Comparison of ENCODE assay signal across 9 cellular contexts in genomic region chr1:170967042-170967910, GRCh38. TPM values are rescaled to one million over a fixed set of nuclear protein-coding genes. Genes with fewer than 3 reads are reported as not detected.
DNase-seq lines count a peak whose midpoint lies in the region; ATAC-seq and TF ChIP-seq lines count a peak whose summit lies in the region.
"Had no signal": no experiment of that assay in that cellular context is flagged by ENCODE, and none has a peak within 500 bp of the region (broad histone marks: within the 10 kb centered on the region; RNA-seq: fewer than 3 reads in every experiment).

No MANE protein-coding gene starts in this region.

- peaks cover 0 to 2% (median under 1%) of the 10 kb centered on the region in 3 donors for H3K27me3 Mint-ChIP-seq in CD14-positive monocyte (ENCODE audit: low read depth in 3 of 3)
- H3K27me3 Mint-ChIP-seq in osteocyte (ENCODE audit: unreplicated experiment) = peaks cover 11% of the 10 kb centered on the region
- peaks cover 34% of the 10 kb centered on the region for H3K27me3 Mint-ChIP-seq in activated T-helper 17 cell treated with anti-CD3 and anti-CD28 coated beads, Interleukin-2, amount 50 U/mL, for 72 hours

- H3K9me3 Mint-ChIP-seq in CD14-positive monocyte (no peaks in the 10 kb centered on the region), osteocyte (ENCODE audit: unreplicated experiment) (peaks cover 4% of the 10 kb centered on the region)
- no peaks in the 10 kb centered on the region for H3K9me3 Mint-ChIP-seq in activated T-helper 17 cell treated with anti-CD3 and anti-CD28 coated beads, Interleukin-2, amount 50 U/mL, for 72 hours
- H3K9me3 Mint-ChIP-seq: naive thymus-derived CD8-positive, alpha-beta T cell had no signal

- no peaks in the 10 kb centered on the region for H3K4me1 Mint-ChIP-seq in CD14-positive monocyte
- H3K4me1 Mint-ChIP-seq in osteocyte (ENCODE audit: unreplicated experiment) = peaks cover 8% of the 10 kb centered on the region
- H3K4me1 Mint-ChIP-seq in activated T-helper 17 cell treated with anti-CD3 and anti-CD28 coated beads, Interleukin-2, amount 50 U/mL, for 72 hours = no peaks in the 10 kb centered on the region
- H3K4me1 Mint-ChIP-seq: naive thymus-derived CD8-positive, alpha-beta T cell had no signal

- intact Hi-C loops in CD14-positive monocyte (cut with micrococcal nuclease) = no loop called here

- DNase-seq in CD14-positive monocyte (ENCODE audit: low spot score) (no peak), RKO (ENCODE audit: low spot score) (peak; percentile 67), fibroblast of mammary gland (ENCODE audit: low read depth) (peak; percentile 72), osteocyte (ENCODE audit: extremely low spot score, unreplicated experiment) (no peak)
- no peak for DNase-seq in activated CD8-positive, alpha-beta memory T cell treated with anti-CD3 and anti-CD28 coated beads, Interleukin-2, amount 50 U/mL, for 48 hours

- H3K36me3 Mint-ChIP-seq in CD14-positive monocyte = no peaks in the 10 kb centered on the region
- H3K36me3 Mint-ChIP-seq in osteocyte (ENCODE audit: unreplicated experiment) = no peaks in the 10 kb centered on the region
- no peaks in the 10 kb centered on the region for H3K36me3 Mint-ChIP-seq in activated T-helper 17 cell treated with anti-CD3 and anti-CD28 coated beads, Interleukin-2, amount 50 U/mL, for 72 hours (ENCODE audit: low read depth)
- H3K36me3 Mint-ChIP-seq: naive thymus-derived CD8-positive, alpha-beta T cell had no signal

- H3K4me3 ChIP-seq in fibroblast of mammary gland (ENCODE audit: control insufficient read depth, low read depth, low read length) = no peak overlapping the region

- no peak overlapping the region for H3K27ac Mint-ChIP-seq in CD14-positive monocyte
- H3K27ac Mint-ChIP-seq in osteocyte (ENCODE audit: unreplicated experiment) = no peak overlapping the region
- H3K27ac Mint-ChIP-seq in activated T-helper 17 cell treated with anti-CD3 and anti-CD28 coated beads, Interleukin-2, amount 50 U/mL, for 72 hours = no peak overlapping the region
- H3K27ac Mint-ChIP-seq: naive thymus-derived CD8-positive, alpha-beta T cell had no signal

- TF ChIP-seq CTCF in CD14-positive monocyte (IDR thresholded peaks at IDR 0.05) = peak; percentile 6
- TF ChIP-seq CTCF in fibroblast of mammary gland (conservative IDR thresholded peaks at IDR 0.05; ENCODE audit: control insufficient read depth, insufficient read depth, low read depth, low read length) = peak; percentile 74
- peak; percentile 79 for TF ChIP-seq CTCF in osteocyte (IDR thresholded peaks at IDR 0.05)

- H3K4me3 Mint-ChIP-seq in CD14-positive monocyte (no peak overlapping the region), osteocyte (ENCODE audit: unreplicated experiment) (no peak overlapping the region)
- no peak overlapping the region for H3K4me3 Mint-ChIP-seq in activated T-helper 17 cell treated with anti-CD3 and anti-CD28 coated beads, Interleukin-2, amount 50 U/mL, for 72 hours
- H3K4me3 Mint-ChIP-seq: naive thymus-derived CD8-positive, alpha-beta T cell had no signal

- ATAC-seq in GM18861 (IDR thresholded peaks at IDR 0.05; ENCODE audit: unreplicated experiment) = peak; percentile 72
- peak; percentile 84 for ATAC-seq in HG03469 (IDR thresholded peaks at IDR 0.05; ENCODE audit: unreplicated experiment)
- ATAC-seq in activated T-helper 17 cell treated with anti-CD3 and anti-CD28 coated beads, Interleukin-2, amount 50 U/mL, for 72 hours (replicated peaks) = no peak
- ATAC-seq: naive thymus-derived CD8-positive, alpha-beta T cell had no signal

RNA-seq across cellular contexts. Expression of gene MROH9, which starts 31.9 kb away (rescaled TPM):
- not detected for polyA plus RNA-seq in CD14-positive monocyte
- not detected in 2 replicates for total RNA-seq in osteocyte
- not detected for total RNA-seq in activated T-helper 17 cell treated with anti-CD3 and anti-CD28 coated beads, Interleukin-2, amount 50 U/mL, for 72 hours
- total RNA-seq: naive thymus-derived CD8-positive, alpha-beta T cell had no signal
- polyA plus RNA-seq: naive thymus-derived CD8-positive, alpha-beta T cell had no signal

Comparison
In these comparisons a context has a peak if more than half of its experiments do, and no peak if none do; other contexts are left out.
1. DNase-seq: peak in RKO (single experiment) and fibroblast of mammary gland (single experiment); none in CD14-positive monocyte (single experiment), osteocyte (single experiment) and activated CD8-positive, alpha-beta memory T cell treated with anti-CD3 and anti-CD28 coated beads, Interleukin-2, amount 50 U/mL, for 48 hours (single experiment).
2. CTCF ChIP-seq: peak in every context shown above with its lines; median percentile 79 in osteocyte; 74 in fibroblast of mammary gland; 6 in CD14-positive monocyte.